2 cellular contexts compared by ENCODE assay signal in the genomic region with DNA sequence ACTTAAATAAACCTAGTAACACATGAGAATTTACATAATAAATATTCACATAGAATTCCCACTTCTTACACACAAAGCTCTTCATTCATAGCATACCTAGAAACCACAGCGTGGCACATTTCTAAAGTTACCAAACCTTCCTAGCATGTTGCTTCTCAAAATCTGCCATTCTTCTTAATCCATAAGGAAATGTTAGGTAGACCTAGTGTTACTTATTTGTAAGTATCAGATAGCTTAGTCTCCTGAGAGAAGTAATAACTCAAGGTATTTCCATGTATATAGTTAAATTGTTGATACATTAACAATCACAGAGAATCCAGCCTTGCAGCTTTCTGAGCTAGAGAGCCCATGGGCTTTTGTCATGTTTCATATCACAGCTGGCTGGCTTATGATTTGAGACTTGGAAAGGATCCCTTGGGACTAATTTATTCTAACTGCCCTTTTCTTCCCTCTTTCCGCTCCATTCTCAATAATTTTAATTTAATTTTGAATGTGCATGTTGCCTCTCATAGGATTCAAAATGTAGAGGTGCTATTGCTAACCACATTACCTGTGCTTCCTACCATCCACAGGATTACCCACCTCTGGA.
TF ChIP-seq lines count a peak whose summit lies in the region.

No MANE protein-coding gene starts in this region.

TF ChIP-seq in SK-N-SH, 30 proteins besides CTCF, POLR2A, EP300 and RAD21 (continued from another document):
- TF ChIP-seq CHD2 (IDR thresholded peaks at IDR 0.05; ENCODE audit: low read length, partially characterized antibody): no peak

TF ChIP-seq in SK-N-SH treated with all-trans-retinoic acid at 6 μM for 48 hours, 23 proteins besides CTCF, POLR2A, EP300 and RAD21 (continued from another document):
- TF ChIP-seq, protein P1, sequence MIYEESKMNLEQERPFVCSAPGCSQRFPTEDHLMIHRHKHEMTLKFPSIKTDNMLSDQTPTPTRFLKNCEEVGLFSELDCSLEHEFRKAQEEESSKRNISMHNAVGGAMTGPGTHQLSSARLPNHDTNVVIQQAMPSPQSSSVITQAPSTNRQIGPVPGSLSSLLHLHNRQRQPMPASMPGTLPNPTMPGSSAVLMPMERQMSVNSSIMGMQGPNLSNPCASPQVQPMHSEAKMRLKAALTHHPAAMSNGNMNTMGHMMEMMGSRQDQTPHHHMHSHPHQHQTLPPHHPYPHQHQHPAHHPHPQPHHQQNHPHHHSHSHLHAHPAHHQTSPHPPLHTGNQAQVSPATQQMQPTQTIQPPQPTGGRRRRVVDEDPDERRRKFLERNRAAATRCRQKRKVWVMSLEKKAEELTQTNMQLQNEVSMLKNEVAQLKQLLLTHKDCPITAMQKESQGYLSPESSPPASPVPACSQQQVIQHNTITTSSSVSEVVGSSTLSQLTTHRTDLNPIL (CRISPR knock-in tag; IDR thresholded peaks at IDR 0.05; ENCODE audit: low read depth): no peak
- no peak for TF ChIP-seq ARNTL (CRISPR knock-in tag; IDR thresholded peaks at IDR 0.05; ENCODE audit: borderline replicate concordance, low read depth)
- no peak for TF ChIP-seq GLIS3 (CRISPR knock-in tag; IDR thresholded peaks at IDR 0.05)
